In the genomic region with DNA sequence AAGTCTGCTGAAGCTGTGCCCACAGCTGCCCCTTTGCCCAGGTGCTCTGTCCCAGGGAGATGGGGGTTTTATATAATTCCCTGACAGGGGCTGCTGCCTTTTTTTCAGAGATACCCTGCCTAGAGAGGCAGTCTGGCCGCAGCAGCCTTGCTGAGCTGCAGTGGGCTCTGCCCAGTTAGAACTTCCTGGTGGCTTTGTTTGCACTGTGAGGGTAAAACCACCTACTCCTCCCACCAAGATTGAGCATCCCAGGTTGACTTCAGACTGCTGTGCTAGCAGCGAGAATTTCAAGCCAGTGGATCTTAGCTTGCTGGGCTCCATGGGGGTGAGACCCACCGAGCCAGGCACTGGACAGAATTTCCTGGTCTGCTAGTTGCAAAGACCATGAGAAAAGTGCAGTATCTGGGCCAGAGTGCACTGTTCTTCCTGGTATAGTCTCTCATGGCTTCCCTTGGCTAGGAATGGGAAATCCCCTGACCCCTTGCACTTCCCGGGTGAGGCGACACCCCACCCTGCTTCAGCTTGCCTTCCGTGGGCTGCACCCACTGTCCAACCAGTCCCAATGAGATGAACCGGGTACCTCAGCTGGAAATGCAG, we compare ENCODE assay signal across 6 cellular contexts.
DNase-seq lines count a peak whose midpoint lies in the region; ATAC-seq and TF ChIP-seq lines count a peak whose summit lies in the region.
"Not testable (repeated sequence)": the region's sequence is repeated elsewhere in the genome, so short reads cannot be mapped to it uniquely, and the experiment has no call there.

No MANE protein-coding gene starts in this region.

- not testable (repeated sequence) for H3K36me3 Mint-ChIP-seq in endodermal cell (ENCODE audit: low read depth)

- not testable (repeated sequence) for H3K4me3 Mint-ChIP-seq in endodermal cell

- not testable (repeated sequence) for H3K9me3 ChIP-seq in endodermal cell (ENCODE audit: control insufficient read depth, low read length); mucosa of stomach (ENCODE audit: control insufficient read depth, low read length)

- not testable (repeated sequence) for H3K9ac ChIP-seq in endodermal cell (ENCODE audit: extremely low read depth, low read length, poor library complexity, severe bottlenecking); mucosa of stomach (ENCODE audit: low read length)

- H3K36me3 ChIP-seq in endodermal cell (ENCODE audit: control insufficient read depth, insufficient read depth, low read length); mucosa of stomach (ENCODE audit: control insufficient read depth, insufficient read depth, low read length): not testable (repeated sequence)

- not testable (repeated sequence) for H3K27ac ChIP-seq in endodermal cell (ENCODE audit: low read depth, low read length)

- not testable (repeated sequence) for TF ChIP-seq CTCF in endodermal cell (conservative IDR thresholded peaks at IDR 0.05)

- not testable (repeated sequence) for H3K4me1 Mint-ChIP-seq in endodermal cell

- not testable (repeated sequence) for H3K4me1 ChIP-seq in endodermal cell (ENCODE audit: control insufficient read depth, insufficient read depth, low read length)
- peaks cover 12% of the 10 kb centered on the region for H3K4me1 ChIP-seq in mucosa of stomach (ENCODE audit: control insufficient read depth, insufficient read depth, low read length)

- not testable (repeated sequence) for H3K27ac Mint-ChIP-seq in endodermal cell

- not testable (repeated sequence) for H3K27me3 Mint-ChIP-seq in endodermal cell (ENCODE audit: insufficient read depth)

- DNase-seq in DMS53 (lab: John Stamatoyannopoulos, UW), result peak; percentile 18
- peak; percentile 3 for DNase-seq in HT-29 (ENCODE audit: low spot score)
- DNase-seq in NCI-H69 (lab: John Stamatoyannopoulos, UW), result peak; percentile 16
- DNase-seq in endodermal cell, result peak; percentile 22
- peak in 1 of 2 donors; percentile 34 for DNase-seq in left colon

- H3K4me3 ChIP-seq in endodermal cell (ENCODE audit: low read length), result not testable (repeated sequence)
- H3K4me3 ChIP-seq in mucosa of stomach (ENCODE audit: low read length), result peak overlapping the region; percentile 22

- H3K27me3 ChIP-seq in endodermal cell (ENCODE audit: control insufficient read depth, insufficient read depth, low read length, poor library complexity, severe bottlenecking); mucosa of stomach (ENCODE audit: control insufficient read depth, insufficient read depth, low read length): not testable (repeated sequence)

- intact Hi-C loops in left colon (cut with DNase I, micrococcal nuclease), result not testable (repeated sequence)

- WGBS in endodermal cell (ENCODE audit: insufficient coverage in 1 of 2, insufficient read length in 1 of 2), 2 experiments, result 89 to 100% methylated on average over 4 to 7 of the region's 7 CpGs

- not testable (repeated sequence) for H3K9me3 Mint-ChIP-seq in endodermal cell

- peak; percentile 67 for ATAC-seq in left colon
